Comparison of ENCODE assay signal across 10 cellular contexts in the genomic region with DNA sequence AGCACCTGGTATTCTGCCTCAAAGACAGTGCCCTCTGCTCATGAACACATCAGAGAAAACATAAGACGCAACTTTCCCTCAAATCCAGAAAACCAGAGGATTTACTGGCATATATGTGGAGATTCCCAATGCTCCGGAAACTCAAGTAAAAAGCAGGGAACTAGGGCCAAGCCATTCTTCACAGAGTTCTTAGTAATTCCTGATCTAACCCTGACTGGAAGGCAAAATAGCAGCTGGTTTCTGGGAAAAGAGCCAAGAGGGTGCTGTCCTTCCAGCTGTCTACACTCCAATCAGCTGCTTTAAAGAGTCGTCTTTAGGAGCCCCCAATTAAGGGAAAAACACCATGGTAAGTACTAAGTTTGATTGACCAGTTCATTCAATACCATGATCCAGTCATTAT. TPM values are rescaled to one million over a fixed set of nuclear protein-coding genes. Genes with fewer than 3 reads are reported as not detected.
DNase-seq lines count a peak whose midpoint lies in the region; ATAC-seq, FAIRE-seq and TF ChIP-seq lines count a peak whose summit lies in the region.
"Had no signal": no experiment of that assay in that cellular context is flagged by ENCODE, and none has a peak within 500 bp of the region (broad histone marks: within the 10 kb centered on the region; RNA-seq: fewer than 3 reads in every experiment).

No MANE protein-coding gene starts in this region.

- H3K4me3 ChIP-seq in ACC112 (ENCODE audit: low read depth, low read length): no peak overlapping the region
- no peak overlapping the region for H3K4me3 ChIP-seq in bronchial epithelial cell (ENCODE audit: low read depth, low read length)
- H3K4me3 ChIP-seq in lower lobe of right lung: no peak overlapping the region

- H3K4me1 ChIP-seq in ACC112 (ENCODE audit: control insufficient read depth, insufficient read depth, low read length, unreplicated experiment) (peaks cover 5% of the 10 kb centered on the region), lower lobe of right lung (peaks cover 64% of the 10 kb centered on the region)

- no peaks in the 10 kb centered on the region for H3K9me3 ChIP-seq in lower lobe of right lung

- no peaks in the 10 kb centered on the region for H3K27me3 ChIP-seq in ACC112 (ENCODE audit: insufficient read depth, low read length)
- peaks cover 4% of the 10 kb centered on the region for H3K27me3 ChIP-seq in bronchial epithelial cell (ENCODE audit: control insufficient read depth, insufficient read depth, low read length)
- H3K27me3 ChIP-seq in lower lobe of right lung (ENCODE audit: low read depth): no peaks in the 10 kb centered on the region

- no peak for TF ChIP-seq CTCF in bronchial epithelial cell (IDR thresholded peaks at IDR 0.05; ENCODE audit: insufficient read depth, low read length, severe bottlenecking)
- TF ChIP-seq CTCF in lower lobe of right lung (IDR thresholded peaks at IDR 0.05): no peak

- peak; percentile 26 for DNase-seq in NCI-H1694 treated with DMSO at 0.1 percent for 48 hours (lab: John Stamatoyannopoulos, UW)
- peak; percentile 25 for DNase-seq in bronchial epithelial cell (ENCODE audit: low read depth)
- DNase-seq in lower lobe of right lung: no peak
- DNase-seq in activated gamma-delta T cell (lab: John Stamatoyannopoulos, UW): no peak
- DNase-seq in stimulated activated naive CD4-positive, alpha-beta T cell treated with Interleukin-2 at 50 U/mL for 16 hours (lab: John Stamatoyannopoulos, UW): no peak
- DNase-seq: HFFc6 had no signal

- H3K27ac ChIP-seq in ACC112 (ENCODE audit: low read depth, low read length): no peak overlapping the region
- peak overlapping the region; percentile 44 for H3K27ac ChIP-seq in lower lobe of right lung
- H3K27ac ChIP-seq: VCaP had no signal

- intact Hi-C loops in lower lobe of right lung (cut with DNase I): no loop called here

- ATAC-seq in lower lobe of right lung (peak; percentile 49 to 60), GM19035 (IDR thresholded peaks at IDR 0.05; ENCODE audit: unreplicated experiment) (no peak), HG03521 (IDR thresholded peaks at IDR 0.05; ENCODE audit: unreplicated experiment) (no peak)

- no peaks in the 10 kb centered on the region for H3K79me2 ChIP-seq in ACC112 (ENCODE audit: control insufficient read depth, insufficient read depth, low read length, unreplicated experiment)

- H3K36me3 ChIP-seq in ACC112 (ENCODE audit: insufficient read depth, low read length) (no peaks in the 10 kb centered on the region), bronchial epithelial cell (ENCODE audit: control insufficient read depth, insufficient read depth, low read length) (no peaks in the 10 kb centered on the region), lower lobe of right lung (no peaks in the 10 kb centered on the region)

- peak overlapping the region; percentile 45 for H2AFZ ChIP-seq in ACC112 (ENCODE audit: low read length, unreplicated experiment)

- no peak for FAIRE-seq in bronchial epithelial cell (lab: Jason Lieb, UNC)

RNA-seq across cellular contexts. Expression of a gene that starts 49.6 kb away (rescaled TPM):
- not detected in 2 replicates for total RNA-seq in bronchial epithelial cell
- total RNA-seq in lower lobe of right lung: 15.6 TPM
- total RNA-seq: HFFc6 had no signal

Comparison
In these comparisons a context has a peak if more than half of its experiments do, and no peak if none do; other contexts are left out.
1. DNase-seq: peak in NCI-H1694 treated with DMSO at 0.1 percent for 48 hours (single experiment) and bronchial epithelial cell (single experiment); none in lower lobe of right lung (single experiment), activated gamma-delta T cell (single experiment) and stimulated activated naive CD4-positive, alpha-beta T cell treated with Interleukin-2 at 50 U/mL for 16 hours (single experiment).
2. ATAC-seq: peak in lower lobe of right lung (2 of 2); none in GM19035 (single experiment) and HG03521 (single experiment).
3. RNA of a gene that starts 49.6 kb away (total RNA-seq): 15.6 TPM in lower lobe of right lung (single experiment); not detected in bronchial epithelial cell; every median in the first group is over 10 times any median in the second.